ENCODE assay signal across 1 cellular context in genomic region chr2:98732430-98733051, GRCh38.
TF ChIP-seq lines count a peak whose summit lies in the region.

No MANE protein-coding gene starts in this region.

TF ChIP-seq in endothelial cell of umbilical vein, 7 proteins besides CTCF, POLR2A, EP300 and RAD21:
- TF ChIP-seq, protein P1, sequence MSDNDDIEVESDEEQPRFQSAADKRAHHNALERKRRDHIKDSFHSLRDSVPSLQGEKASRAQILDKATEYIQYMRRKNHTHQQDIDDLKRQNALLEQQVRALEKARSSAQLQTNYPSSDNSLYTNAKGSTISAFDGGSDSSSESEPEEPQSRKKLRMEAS (IDR thresholded peaks at IDR 0.05; ENCODE audit: insufficient read depth, insufficient read length), result no peak
- no peak for TF ChIP-seq MYC (IDR thresholded peaks at IDR 0.05; ENCODE audit: low read depth, low read length)
- no peak for TF ChIP-seq GATA2 (IDR thresholded peaks at IDR 0.05; ENCODE audit: insufficient read depth, insufficient read length, low read depth, low read length)
- TF ChIP-seq POLR2AphosphoS5 (IDR thresholded peaks at IDR 0.05; ENCODE audit: insufficient read depth, low read depth, low read length), result no peak
- no peak for TF ChIP-seq JUN (IDR thresholded peaks at IDR 0.05; ENCODE audit: borderline replicate concordance, insufficient read depth, insufficient read length, low read depth)
- no peak for TF ChIP-seq FOS (IDR thresholded peaks at IDR 0.05; ENCODE audit: borderline replicate concordance, insufficient read depth, low read length)
- no peak for TF ChIP-seq EZH2 (IDR thresholded peaks at IDR 0.05; ENCODE audit: borderline replicate concordance, low read depth, low read length, severe bottlenecking)
